In genomic region chr11:70628881-70629844, GRCh38 we compare ENCODE assay signal across 12 cellular contexts.
DNase-seq lines count a peak whose midpoint lies in the region; ATAC-seq and TF ChIP-seq lines count a peak whose summit lies in the region.
"Had no signal": no experiment of that assay in that cellular context is flagged by ENCODE, and none has a peak within 500 bp of the region (broad histone marks: within the 10 kb centered on the region; RNA-seq: fewer than 3 reads in every experiment).

No MANE protein-coding gene starts in this region.

- POLR2A ChIA-PET in HEK293 (lab: Yijun Ruan, JAX): no interaction called here

- no peak overlapping the region for H3K9ac ChIP-seq in skeletal muscle satellite cell (ENCODE audit: low read depth, low read length)

- in situ Hi-C loops in SK-MEL-5 (cut with HindIII; ENCODE audit: low pct_unique_long_range_greater_than_20kb, low sequenced_read_pairs): no loop called here

- DNase-seq in SK-MEL-5 (ENCODE audit: low read depth, low spot score): peak; percentile 44
- peak; percentile 53 to 66 for DNase-seq in heart right ventricle
- no peak for DNase-seq in activated CD4-positive, alpha-beta T cell treated with anti-CD3 and anti-CD28 coated beads for 48 hours
- DNase-seq: activated CD4-positive, alpha-beta T cell treated with anti-CD3 and anti-CD28 coated beads for 4 hours; activated naive CD4-positive, alpha-beta T cell treated with anti-CD3 and anti-CD28 coated beads for 36 hours; naive thymus-derived CD8-positive, alpha-beta T cell; NCI-H1930 had no signal

- ATAC-seq in heart right ventricle (peak; percentile 72 to 94 (median 88)), GM21737 (IDR thresholded peaks at IDR 0.05; ENCODE audit: unreplicated experiment) (no peak), GM19467 (IDR thresholded peaks at IDR 0.05; ENCODE audit: unreplicated experiment) (no peak), HG03196 (IDR thresholded peaks at IDR 0.05; ENCODE audit: unreplicated experiment) (no peak)
- ATAC-seq: naive thymus-derived CD8-positive, alpha-beta T cell had no signal

- no peak overlapping the region for H3K4me3 ChIP-seq in HEK293 (ENCODE audit: low read depth, low read length)
- peak overlapping the region in 2 of 10 donors; percentile 2 to 22 for H3K4me3 ChIP-seq in heart right ventricle
- H3K4me3 ChIP-seq in skeletal muscle satellite cell (ENCODE audit: low read length): no peak overlapping the region

- H3K4me1 ChIP-seq in HEK293 (ENCODE audit: control insufficient read depth, insufficient read depth, low read length): no peaks in the 10 kb centered on the region
- peaks cover 0 to 19% (median 4%) of the 10 kb centered on the region in 9 donors for H3K4me1 ChIP-seq in heart right ventricle
- H3K4me1 ChIP-seq in skeletal muscle satellite cell (ENCODE audit: control insufficient read depth, insufficient read depth, low read length): no peaks in the 10 kb centered on the region

- intact Hi-C loops in heart right ventricle (cut with DNase I): no loop called here

- peak overlapping the region; percentile 37 for H3K4me2 ChIP-seq in skeletal muscle satellite cell (ENCODE audit: low read length)

- TF ChIP-seq CTCF in HEK293 (tag by site-specific recombination; IDR thresholded peaks at IDR 0.05): no peak
- no peak for TF ChIP-seq CTCF in heart right ventricle (IDR thresholded peaks at IDR 0.05)

- H3K27ac ChIP-seq in HEK293 (ENCODE audit: extremely low read depth, low read depth, low read length) (no peak overlapping the region), heart right ventricle (peak overlapping the region in 7 of 10 donors; percentile 31 to 83 (median 76))

- H3K27me3 ChIP-seq in heart right ventricle (peaks cover 0 to 21% (median 5%) of the 10 kb centered on the region in 7 donors), skeletal muscle satellite cell (ENCODE audit: control insufficient read depth, insufficient read depth, low read length) (no peaks in the 10 kb centered on the region)

- 43 to 55% methylated on average over 30 of the region's 30 CpGs for WGBS in heart right ventricle, 2 donors

- CTCF ChIA-PET in HEK293 (lab: Yijun Ruan, JAX): no interaction called here

- no peaks in the 10 kb centered on the region for H3K36me3 ChIP-seq in HEK293 (ENCODE audit: control insufficient read depth in 2 of 2, insufficient read depth in 1 of 2, low read length in 2 of 2)
- no peaks in the 10 kb centered on the region for H3K36me3 ChIP-seq in heart right ventricle
- no peaks in the 10 kb centered on the region for H3K36me3 ChIP-seq in skeletal muscle satellite cell (ENCODE audit: insufficient read depth, low read length)

- H3K9me3 ChIP-seq in HEK293 (ENCODE audit: control insufficient read depth, insufficient read depth, low read depth, low read length) (no peaks in the 10 kb centered on the region), heart right ventricle (no peaks in the 10 kb centered on the region), skeletal muscle satellite cell (replicated peaks; ENCODE audit: low read length) (no peaks in the 10 kb centered on the region)

TF ChIP-seq in HEK293, 187 proteins besides CTCF, POLR2A, EP300 and RAD21:
- TF ChIP-seq KLF1 (tag by site-specific recombination; IDR thresholded peaks at IDR 0.05) (peak; percentile 79), TRIM28 (IDR thresholded peaks at IDR 0.05; ENCODE audit: borderline replicate concordance, low read length) (no peak), KLF17 (tag by site-specific recombination; IDR thresholded peaks at IDR 0.05) (0 out of 2 replicates have a peak, but pooled peaks have one; percentile 29), ZBTB8A (tag by site-specific recombination; IDR thresholded peaks at IDR 0.05) (no peak), ZNF341 (tag by site-specific recombination; IDR thresholded peaks at IDR 0.05; ENCODE audit: low read depth) (peak; percentile 34; the same call in 1 of the 2 replicates)
- TF ChIP-seq, protein P1, sequence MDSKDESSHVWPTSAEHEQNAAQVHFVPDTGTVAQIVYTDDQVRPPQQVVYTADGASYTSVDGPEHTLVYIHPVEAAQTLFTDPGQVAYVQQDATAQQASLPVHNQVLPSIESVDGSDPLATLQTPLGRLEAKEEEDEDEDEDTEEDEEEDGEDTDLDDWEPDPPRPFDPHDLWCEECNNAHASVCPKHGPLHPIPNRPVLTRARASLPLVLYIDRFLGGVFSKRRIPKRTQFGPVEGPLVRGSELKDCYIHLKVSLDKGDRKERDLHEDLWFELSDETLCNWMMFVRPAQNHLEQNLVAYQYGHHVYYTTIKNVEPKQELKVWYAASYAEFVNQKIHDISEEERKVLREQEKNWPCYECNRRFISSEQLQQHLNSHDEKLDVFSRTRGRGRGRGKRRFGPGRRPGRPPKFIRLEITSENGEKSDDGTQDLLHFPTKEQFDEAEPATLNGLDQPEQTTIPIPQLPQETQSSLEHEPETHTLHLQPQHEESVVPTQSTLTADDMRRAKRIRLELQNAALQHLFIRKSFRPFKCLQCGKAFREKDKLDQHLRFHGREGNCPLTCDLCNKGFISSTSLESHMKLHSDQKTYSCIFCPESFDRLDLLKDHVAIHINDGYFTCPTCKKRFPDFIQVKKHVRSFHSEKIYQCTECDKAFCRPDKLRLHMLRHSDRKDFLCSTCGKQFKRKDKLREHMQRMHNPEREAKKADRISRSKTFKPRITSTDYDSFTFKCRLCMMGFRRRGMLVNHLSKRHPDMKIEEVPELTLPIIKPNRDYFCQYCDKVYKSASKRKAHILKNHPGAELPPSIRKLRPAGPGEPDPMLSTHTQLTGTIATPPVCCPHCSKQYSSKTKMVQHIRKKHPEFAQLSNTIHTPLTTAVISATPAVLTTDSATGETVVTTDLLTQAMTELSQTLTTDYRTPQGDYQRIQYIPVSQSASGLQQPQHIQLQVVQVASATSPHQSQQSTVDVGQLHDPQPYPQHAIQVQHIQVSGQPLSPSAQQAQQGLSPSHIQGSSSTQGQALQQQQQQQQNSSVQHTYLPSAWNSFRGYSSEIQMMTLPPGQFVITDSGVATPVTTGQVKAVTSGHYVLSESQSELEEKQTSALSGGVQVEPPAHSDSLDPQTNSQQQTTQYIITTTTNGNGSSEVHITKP (tag by site-specific recombination; IDR thresholded peaks at IDR 0.05): 0 out of 2 replicates have a peak, but pooled peaks have one; percentile 10

Comparison
In these comparisons a context has a peak if more than half of its experiments do, and no peak if none do; other contexts are left out.
1. ATAC-seq: peak in heart right ventricle (8 of 8); none in GM21737 (single experiment), GM19467 (single experiment) and HG03196 (single experiment).